Comparison of ENCODE assay signal across 8 cellular contexts in genomic region chr1:202005958-202006357, GRCh38. TPM values are rescaled to one million over a fixed set of nuclear protein-coding genes. Genes with fewer than 3 reads are reported as not detected.
DNase-seq lines count a peak whose midpoint lies in the region; ATAC-seq and TF ChIP-seq lines count a peak whose summit lies in the region.

No MANE protein-coding gene starts in this region.

- H3K27me3 Mint-ChIP-seq in stimulated activated memory B cell treated with anti-CD40 and anti-IgM and Interleukin-4, amounts not matched to agents 10 μg/mL and 1 μg/mL and 100 μg/mL, for 72 hours, result no peaks in the 10 kb centered on the region

- H3K36me3 Mint-ChIP-seq in stimulated activated memory B cell treated with anti-CD40 and anti-IgM and Interleukin-4, amounts not matched to agents 10 μg/mL and 1 μg/mL and 100 μg/mL, for 72 hours, result peaks cover 48% of the 10 kb centered on the region

- H3K9me3 Mint-ChIP-seq in stimulated activated memory B cell treated with anti-CD40 and anti-IgM and Interleukin-4, amounts not matched to agents 10 μg/mL and 1 μg/mL and 100 μg/mL, for 72 hours, result no peaks in the 10 kb centered on the region

- peak overlapping the region; percentile 99 for H3K27ac ChIP-seq in 22Rv1

- H3K27me3 ChIP-seq in H7 (ENCODE audit: control insufficient read depth, insufficient read depth, low read length), result no peaks in the 10 kb centered on the region; the same call in 1 of the 2 replicates
- H3K27me3 ChIP-seq in kidney epithelial cell (ENCODE audit: control insufficient read depth, insufficient read depth, low read length), result no peaks in the 10 kb centered on the region

- H3K4me3 Mint-ChIP-seq in stimulated activated memory B cell treated with anti-CD40 and anti-IgM and Interleukin-4, amounts not matched to agents 10 μg/mL and 1 μg/mL and 100 μg/mL, for 72 hours, result no peak overlapping the region

- H3K4me1 Mint-ChIP-seq in stimulated activated memory B cell treated with anti-CD40 and anti-IgM and Interleukin-4, amounts not matched to agents 10 μg/mL and 1 μg/mL and 100 μg/mL, for 72 hours, result peaks cover 14% of the 10 kb centered on the region

- ATAC-seq in HG02588 (IDR thresholded peaks at IDR 0.05; ENCODE audit: unreplicated experiment) (no peak), HG02610 (IDR thresholded peaks at IDR 0.05; ENCODE audit: unreplicated experiment) (no peak)
- no peak for ATAC-seq in stimulated activated memory B cell treated with anti-CD40 and anti-IgM and Interleukin-4, amounts not matched to agents 10 μg/mL and 1 μg/mL and 100 μg/mL, for 72 hours

- H3K27ac Mint-ChIP-seq in stimulated activated memory B cell treated with anti-CD40 and anti-IgM and Interleukin-4, amounts not matched to agents 10 μg/mL and 1 μg/mL and 100 μg/mL, for 72 hours, result no peak overlapping the region

- H3K36me3 ChIP-seq in H7 (replicated peaks; ENCODE audit: control insufficient read depth, insufficient read depth, low read length), result peaks cover 33% of the 10 kb centered on the region
- no peaks in the 10 kb centered on the region for H3K36me3 ChIP-seq in kidney epithelial cell (ENCODE audit: control insufficient read depth, insufficient read depth, low read length)

- TF ChIP-seq CTCF in 22Rv1 (IDR thresholded peaks at IDR 0.05) (peak; percentile 76), kidney epithelial cell (IDR thresholded peaks at IDR 0.05; ENCODE audit: insufficient read depth, low read length, poor library complexity, severe bottlenecking) (peak; percentile 29)

- DNase-seq in H7, result peak; percentile 69
- peak; percentile 41 for DNase-seq in amniotic epithelial cell (ENCODE audit: low read depth)
- no peak for DNase-seq in kidney epithelial cell (ENCODE audit: low read depth)
- DNase-seq in ACHN, result no peak

- H3K4me3 ChIP-seq in H7 (ENCODE audit: insufficient read depth, low read depth, low read length), result no peak overlapping the region
- H3K4me3 ChIP-seq in kidney epithelial cell (ENCODE audit: low read depth, low read length), result no peak overlapping the region

- in situ Hi-C loops in ACHN (cut with HindIII; ENCODE audit: low pct_ligation_motif_present, low pct_unique_long_range_greater_than_20kb, low sequenced_read_pairs), result no loop called here

RNA-seq across cellular contexts. Expression of gene ELF3, which starts 4.4 kb away (rescaled TPM):
- 3.6 and 6.9 TPM in 2 replicates for total RNA-seq in H7 (2014; rRNA removed; shearing (Covaris generic))
- total RNA-seq in kidney epithelial cell, result 128 and 153 TPM in 2 replicates

RNA-seq across cellular contexts. Expression of gene RNPEP, which starts 23.5 kb away (rescaled TPM):
- 129 and 136 TPM in 2 replicates for total RNA-seq in H7 (2014; rRNA removed; shearing (Covaris generic))
- total RNA-seq in kidney epithelial cell, result 75.8 and 97.4 TPM in 2 replicates

RNA-seq across cellular contexts. Expression of gene TIMM17A, which starts 50.7 kb away (rescaled TPM):
- total RNA-seq in H7 (2014; rRNA removed; shearing (Covaris generic)), result 74.6 and 75.6 TPM in 2 replicates
- 41.2 and 47.2 TPM in 2 replicates for total RNA-seq in kidney epithelial cell

RNA-seq across cellular contexts. Expression of gene LMOD1, which starts 59.6 kb away (rescaled TPM):
- 0.42 and 0.48 TPM in 2 replicates for total RNA-seq in H7 (2014; rRNA removed; shearing (Covaris generic))
- under 0.01 and 0.07 TPM in 2 replicates for total RNA-seq in kidney epithelial cell

Comparison
In these comparisons a context has a peak if more than half of its experiments do, and no peak if none do; other contexts are left out.
1. DNase-seq: peak in H7 (single experiment) and amniotic epithelial cell (single experiment); none in kidney epithelial cell (single experiment) and ACHN (single experiment).
2. RNA of gene ELF3, which starts 4.4 kb away (total RNA-seq): 128 to 153 TPM in kidney epithelial cell; 3.6 to 6.9 TPM in H7; every median in the first group is over 10 times any median in the second.